9 cellular contexts compared by ENCODE assay signal in genomic region chr19:4077800-4078683, GRCh38. TPM values are rescaled to one million over a fixed set of nuclear protein-coding genes. Genes with fewer than 3 reads are reported as not detected.
A peak's percentile ranks its signal among the peaks of the same experiment; 100 is the strongest.
DNase-seq lines count a peak whose midpoint lies in the region; ATAC-seq and TF ChIP-seq lines count a peak whose summit lies in the region.
"Had no signal": no experiment of that assay in that cellular context is flagged by ENCODE, and none has a peak within 500 bp of the region (broad histone marks: within the 10 kb centered on the region; RNA-seq: fewer than 3 reads in every experiment).

No MANE protein-coding gene starts in this region.

- ATAC-seq in HG03432 (IDR thresholded peaks at IDR 0.05; ENCODE audit: unreplicated experiment) (no peak), GM19328 (IDR thresholded peaks at IDR 0.05; ENCODE audit: unreplicated experiment) (no peak)

- no peak overlapping the region for H2BK15ac ChIP-seq in H9 (ENCODE audit: low read depth, low read length)

- H2BK5ac ChIP-seq in H9 (ENCODE audit: insufficient read length, low read length): no peak overlapping the region

- H3K27ac ChIP-seq in AG04450 (ENCODE audit: low read depth, low read length) (no peak overlapping the region), H9 (ENCODE audit: insufficient read length, low read depth, low read length) (no peak overlapping the region), fibroblast of lung (ENCODE audit: insufficient read depth, low read length) (peak overlapping the region; percentile 32)

- H2BK12ac ChIP-seq in H9 (ENCODE audit: insufficient read length, low read depth, low read length): peak overlapping the region; percentile 22

- H4K91ac ChIP-seq in H9 (ENCODE audit: insufficient read length, low read depth, low read length): no peak overlapping the region

- no peaks in the 10 kb centered on the region for H3K79me2 ChIP-seq in H9 (ENCODE audit: insufficient read depth, low read length)
- H3K79me2 ChIP-seq in fibroblast of lung (ENCODE audit: control insufficient read depth, insufficient read depth, low read length): no peaks in the 10 kb centered on the region

- H3K4me2 ChIP-seq in H9 (ENCODE audit: insufficient read depth, insufficient read length, low read length) (peak overlapping the region; percentile 60), fibroblast of lung (ENCODE audit: extremely low read depth, insufficient read depth, low read length) (peak overlapping the region; percentile 85)

- H2BK20ac ChIP-seq in H9 (ENCODE audit: low read depth, low read length, poor library complexity, severe bottlenecking): no peak overlapping the region

- no peak overlapping the region for H3K23ac ChIP-seq in H9 (ENCODE audit: insufficient read length, low read depth, low read length)

- H3K4ac ChIP-seq in H9 (ENCODE audit: low read depth, low read length): no peak overlapping the region; the same call in 1 of the 2 replicates

- H4K5ac ChIP-seq in H9 (ENCODE audit: insufficient read length, low read depth, low read length): no peak overlapping the region

- no peak overlapping the region for H3K9ac ChIP-seq in H9 (ENCODE audit: extremely low read depth, insufficient read length, low read length)
- peak overlapping the region; percentile 58 for H3K9ac ChIP-seq in fibroblast of lung (ENCODE audit: insufficient read depth, low read length)

- 0 out of 2 replicates have a peak overlapping the region, but pooled peaks have one; percentile 63 for H3K14ac ChIP-seq in H9 (ENCODE audit: insufficient read depth, low read length)

- H2BK120ac ChIP-seq in H9 (ENCODE audit: low read depth, low read length, poor library complexity, severe bottlenecking): peak overlapping the region; percentile 26

- POLR2A ChIA-PET in AG04450 (lab: Yijun Ruan, JAX): no interaction called here

- no peak overlapping the region for H3K56ac ChIP-seq in H9 (ENCODE audit: insufficient read length, low read depth, low read length)

- H3K36me3 ChIP-seq in fibroblast of lung (ENCODE audit: control insufficient read depth, insufficient read depth, low read length) (no peaks in the 10 kb centered on the region), MG63 (no peaks in the 10 kb centered on the region)

- DNase-seq in AG04450 (ENCODE audit: low read depth, low spot score): no peak
- DNase-seq in H9: no peak
- DNase-seq in activated CD4-positive, alpha-beta T cell treated with anti-CD3 and anti-CD28 coated beads, Interleukin-2, amount 50 U/mL, for 48 hours: peak; percentile 58 to 71
- DNase-seq in fibroblast of lung (ENCODE audit: low read depth in 2 of 2): peak in 1 of 2 donors; percentile 33
- DNase-seq in pons (ENCODE audit: low spot score): peak; percentile 42
- no peak for DNase-seq in MG63

- H3K4me3 ChIP-seq in AG04450 (ENCODE audit: low read depth, low read length) (peak overlapping the region; percentile 51), fibroblast of lung (replicated peaks in 1 of 4; ENCODE audit: control extremely low read depth in 1 of 4, insufficient read depth in 1 of 4, low read depth in 3 of 4, low read length in 4 of 4) (peak overlapping the region; percentile 37 to 56 (median 46)), MG63 (no peak overlapping the region)

- no peaks in the 10 kb centered on the region for H3K36me3 Mint-ChIP-seq in H9 (ENCODE audit: insufficient read depth in 1 of 3, low read depth in 3 of 3)
- H3K36me3 Mint-ChIP-seq: brain had no signal

- WGBS in H9 (ENCODE audit: extremely low coverage, insufficient read length, low lambda C conversion rate): no CpG with 5 or more reads among the region's 33 CpGs

- TF ChIP-seq CTCF in AG04450 (IDR thresholded peaks at IDR 0.05; ENCODE audit: low read depth, low read length): no peak
- no peak for TF ChIP-seq CTCF in H9 (conservative IDR thresholded peaks at IDR 0.05)
- TF ChIP-seq CTCF in fibroblast of lung (conservative IDR thresholded peaks at IDR 0.05 in 1 of 2, IDR thresholded peaks at IDR 0.05 in 1 of 2; ENCODE audit: low read depth in 1 of 2, low read length in 2 of 2): no peak

- H3K23me2 ChIP-seq in H9 (ENCODE audit: insufficient read length, low read depth, low read length, poor library complexity, severe bottlenecking): peaks cover 4% of the 10 kb centered on the region

- H3K79me1 ChIP-seq in H9 (ENCODE audit: insufficient read depth, low read depth, low read length, poor library complexity, severe bottlenecking): no peaks in the 10 kb centered on the region

- H2AFZ ChIP-seq in H9 (ENCODE audit: low read length) (no peak overlapping the region), fibroblast of lung (ENCODE audit: low read length) (peak overlapping the region; percentile 83)

- H3K4me3 Mint-ChIP-seq in H9: no peak overlapping the region

- H3K27me3 Mint-ChIP-seq in H9 (ENCODE audit: low read depth): peaks cover 13% of the 10 kb centered on the region
- H3K27me3 Mint-ChIP-seq: brain had no signal

- H3K9me3 ChIP-seq in AG04450 (ENCODE audit: control insufficient read depth, insufficient read depth, low read length) (no peaks in the 10 kb centered on the region), H9 (ENCODE audit: control insufficient read depth, low read depth, low read length) (no peaks in the 10 kb centered on the region), fibroblast of lung (ENCODE audit: control insufficient read depth, insufficient read depth, low read depth, low read length) (no peaks in the 10 kb centered on the region), MG63 (no peaks in the 10 kb centered on the region)

- no peak overlapping the region for H4K8ac ChIP-seq in H9 (replicated peaks; ENCODE audit: insufficient read length, low read depth, low read length)

- H3K4me1 ChIP-seq in H9 (ENCODE audit: insufficient read depth, low read length) (peaks cover 5% of the 10 kb centered on the region; the same call in 1 of the 2 replicates), fibroblast of lung (ENCODE audit: control insufficient read depth, extremely low read depth, insufficient read depth, low read length) (no peaks in the 10 kb centered on the region)

- H3K9me3 Mint-ChIP-seq in H9: no peaks in the 10 kb centered on the region; a peak in 2 of 5 replicates

- peak overlapping the region in 1 of 3 experiments; percentile 91; a peak in 2 of 7 replicates for H3K27ac Mint-ChIP-seq in H9
- H3K27ac Mint-ChIP-seq: brain had no signal

- CTCF ChIA-PET in AG04450 (lab: Charles Lee): interaction anchor here (0.6 kb wide), 1 partner anchor 91 kb away, joined by 3 read pairs; no protein-coding TSS in a partner anchor

- peaks cover 8 to 24% of the 10 kb centered on the region in 2 experiments for H3K4me1 Mint-ChIP-seq in H9
- H3K4me1 Mint-ChIP-seq: brain had no signal

- no peak overlapping the region for H3T11ph ChIP-seq in H9 (ENCODE audit: low read length)

- H4K20me1 ChIP-seq in H9 (ENCODE audit: control insufficient read depth, insufficient read depth, insufficient read length): no peaks in the 10 kb centered on the region
- no peaks in the 10 kb centered on the region for H4K20me1 ChIP-seq in fibroblast of lung (ENCODE audit: control insufficient read depth, extremely low read depth, insufficient read depth, low read length)

- H3K27me3 ChIP-seq in AG04450 (ENCODE audit: control insufficient read depth, insufficient read depth, low read length): no peaks in the 10 kb centered on the region
- H3K27me3 ChIP-seq in H9 (ENCODE audit: insufficient read depth, low read length): no peaks in the 10 kb centered on the region
- no peaks in the 10 kb centered on the region for H3K27me3 ChIP-seq in fibroblast of lung (ENCODE audit: control insufficient read depth, insufficient read depth, low read length)
- H3K27me3 ChIP-seq in MG63: no peaks in the 10 kb centered on the region

- H2AK5ac ChIP-seq in H9 (ENCODE audit: insufficient read length, low read length): no peak overlapping the region

- peak overlapping the region; percentile 75 for H3K18ac ChIP-seq in H9 (ENCODE audit: insufficient read length, low read depth, low read length)

RNA-seq across cellular contexts. Expression of gene ZBTB7A, which starts 11.3 kb away (rescaled TPM):
- polyA plus RNA-seq in AG04450 (2011; rRNA removed) (2.7 and 4.0 TPM in 2 replicates), fibroblast of lung (4.7 and 4.9 TPM in 2 replicates)
- polyA minus RNA-seq in AG04450 (2011; rRNA and poly(A)+ RNA removed): 2.2 and 2.7 TPM in 2 replicates
- total RNA-seq in H9 (2021) (22.8 and 24.9 TPM in 2 replicates), fibroblast of lung (11.8 and 17.7 TPM in 2 replicates)
- 19.0 and 19.4 TPM in 2 replicates for polyA plus RNA-seq in fibroblast of lung (2012)
- 8.2 and 10.5 TPM in 2 replicates for polyA minus RNA-seq in fibroblast of lung (ENCODE audit: low replicate concordance)
- 7.8 and 8.7 TPM in 2 replicates for total RNA-seq in MG63 (2014; rRNA removed; shearing (Covaris generic); ENCODE audit: low replicate concordance)

RNA-seq across cellular contexts. Expression of gene MAP2K2, which starts 45.9 kb away (rescaled TPM):
- polyA plus RNA-seq in AG04450 (2011; rRNA removed): 65.1 and 104 TPM in 2 replicates
- 75.9 and 88.2 TPM in 2 replicates for polyA minus RNA-seq in AG04450 (2011; rRNA and poly(A)+ RNA removed)
- 167 and 169 TPM in 2 replicates for total RNA-seq in H9 (2021)
- 159 and 177 TPM in 2 replicates for total RNA-seq in fibroblast of lung
- polyA plus RNA-seq in fibroblast of lung: 61.6 and 100 TPM in 2 replicates
- 140 and 227 TPM in 2 replicates for polyA plus RNA-seq in fibroblast of lung (2012)
- polyA minus RNA-seq in fibroblast of lung (ENCODE audit: low replicate concordance): 149 and 158 TPM in 2 replicates
- total RNA-seq in MG63 (2014; rRNA removed; shearing (Covaris generic); ENCODE audit: low replicate concordance): 115 and 216 TPM in 2 replicates

Comparison
In these comparisons a context has a peak if more than half of its experiments do, and no peak if none do; other contexts are left out.
1. DNase-seq: peak in activated CD4-positive, alpha-beta T cell treated with anti-CD3 and anti-CD28 coated beads, Interleukin-2, amount 50 U/mL, for 48 hours (2 of 2) and pons (single experiment); none in AG04450 (single experiment), H9 (single experiment) and MG63 (single experiment).